ENCODE assay signal across 9 cellular contexts in the genomic region with DNA sequence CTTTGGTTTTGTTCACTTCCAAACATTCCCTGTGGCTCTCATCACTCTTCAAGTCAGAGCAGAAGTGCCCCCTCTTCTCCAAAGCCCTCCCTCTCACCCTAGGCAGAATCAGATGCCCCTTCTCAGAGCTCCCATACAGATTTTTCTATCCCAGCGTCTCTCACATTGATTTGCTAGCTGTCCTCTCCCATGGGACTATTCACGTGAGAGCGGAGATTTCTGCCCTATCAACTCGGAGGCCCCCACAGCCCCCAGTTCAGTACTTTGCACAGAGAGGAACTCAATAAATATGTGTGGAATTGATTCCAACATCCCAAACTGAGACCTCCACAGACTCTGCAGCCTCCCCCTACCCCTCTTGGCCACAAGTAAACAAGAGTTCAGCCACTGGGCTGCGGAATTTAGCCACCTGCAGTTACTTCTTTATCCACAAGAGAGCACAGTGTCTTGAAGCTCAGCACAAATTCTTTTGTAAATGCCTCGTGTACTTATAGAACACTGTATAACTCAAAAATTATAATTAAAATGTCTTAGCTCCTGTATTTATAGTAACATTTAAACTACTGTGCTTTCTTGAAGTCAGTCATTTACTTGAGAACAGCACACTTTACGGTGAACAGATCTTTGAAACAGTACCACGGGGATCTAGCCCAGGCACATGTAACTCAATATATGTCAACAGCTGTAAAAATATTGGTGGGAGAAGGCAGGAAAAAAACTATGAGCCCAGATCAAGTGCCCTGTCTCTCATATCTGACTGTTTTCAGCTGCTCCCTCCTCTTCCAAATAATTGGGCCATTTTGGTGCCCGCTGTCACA.
DNase-seq lines count a peak whose midpoint lies in the region; ATAC-seq and TF ChIP-seq lines count a peak whose summit lies in the region.
"Had no signal": no experiment of that assay in that cellular context is flagged by ENCODE, and none has a peak within 500 bp of the region (broad histone marks: within the 10 kb centered on the region; RNA-seq: fewer than 3 reads in every experiment).

No MANE protein-coding gene starts in this region.

- no peaks in the 10 kb centered on the region for H3K79me2 ChIP-seq in mesendoderm (ENCODE audit: control insufficient read depth, insufficient read depth, low read length)

- H3K9me3 Mint-ChIP-seq in Calu3 (ENCODE audit: low read depth, unreplicated experiment), result no peaks in the 10 kb centered on the region

- peak overlapping the region; percentile 41 for H3K4me2 ChIP-seq in mesendoderm (ENCODE audit: low read length)

- H3K27ac Mint-ChIP-seq in Calu3 (ENCODE audit: unreplicated experiment), result no peak overlapping the region

- intact Hi-C loops in Calu3 (cut with micrococcal nuclease; ENCODE audit: unreplicated experiment), result loop anchor here (1.0 kb wide), 1 partner anchor 366 kb away; no protein-coding TSS in a partner anchor

- H2BK5ac ChIP-seq in mesendoderm (ENCODE audit: low read length), result no peak overlapping the region

- peaks cover 16% of the 10 kb centered on the region for H3K27me3 Mint-ChIP-seq in Calu3 (ENCODE audit: unreplicated experiment)

- H3K4me3 ChIP-seq in astrocyte of the cerebellum (ENCODE audit: low read depth, low read length), result no peak overlapping the region
- no peak overlapping the region for H3K4me3 ChIP-seq in mesendoderm (ENCODE audit: low read length)

- no TSS peak for BruUV-seq in Calu3 (replicated peaks; lab: Mats Ljungman, UMichigan)

- H2BK120ac ChIP-seq in mesendoderm (ENCODE audit: low read depth, low read length), result no peak overlapping the region

- peak overlapping the region; percentile 65 for H3K56ac ChIP-seq in mesendoderm (ENCODE audit: low read length)

- WGBS in mesendoderm (ENCODE audit: extremely low coverage, insufficient coverage, low lambda C conversion rate), result no CpG with 5 or more reads among the region's 9 CpGs

- DNase-seq in Calu3, result no peak
- peak; percentile 10 for DNase-seq in MV-4-11 (lab: John Stamatoyannopoulos, UW)
- peak; percentile 40 for DNase-seq in astrocyte of the cerebellum (ENCODE audit: low read depth)
- peak; percentile 79 for DNase-seq in mesendoderm
- DNase-seq in activated CD4-positive, CD25-positive, alpha-beta regulatory T cell treated with anti-CD3 and anti-CD28 coated beads, Interleukin-2, amount 50 U/mL, for 72 hours, result no peak
- DNase-seq in activated CD4-positive, alpha-beta T cell treated with anti-CD3 and anti-CD28 coated beads, Interleukin-2, amount 50 U/mL, for 1 hour, result no peak

- in situ Hi-C loops in astrocyte of the cerebellum (cut with HindIII; ENCODE audit: low sequenced_read_pairs), result no loop called here

- TF ChIP-seq CTCF in Calu3 (IDR thresholded peaks at IDR 0.05; ENCODE audit: unreplicated experiment), result peak; percentile 30
- TF ChIP-seq CTCF in astrocyte of the cerebellum (IDR thresholded peaks at IDR 0.05; ENCODE audit: low read depth, low read length, missing control alignments), result peak; percentile 83

- no peak overlapping the region for H3K4ac ChIP-seq in mesendoderm (ENCODE audit: low read depth, low read length)

- no peaks in the 10 kb centered on the region for H3K36me3 ChIP-seq in mesendoderm (ENCODE audit: control insufficient read depth, insufficient read depth, low read length)

- H2BK15ac ChIP-seq in mesendoderm (replicated peaks; ENCODE audit: low read depth), result no peak overlapping the region

- H3K27ac ChIP-seq in mesendoderm (ENCODE audit: low read depth, low read length), result peak overlapping the region; percentile 74
- H3K27ac ChIP-seq: HL-60 had no signal

- no peak overlapping the region for H3K4me3 Mint-ChIP-seq in Calu3 (ENCODE audit: low read depth, unreplicated experiment)

- H3K9ac ChIP-seq in mesendoderm (ENCODE audit: low read length), result peak overlapping the region; percentile 50

- H4K8ac ChIP-seq in mesendoderm (ENCODE audit: low read depth, low read length), result no peak overlapping the region

- no peaks in the 10 kb centered on the region for H3K27me3 ChIP-seq in mesendoderm (ENCODE audit: insufficient read depth, low read length, poor library complexity)

- H3K23ac ChIP-seq in mesendoderm (ENCODE audit: low read length), result no peak overlapping the region

- peaks cover 28% of the 10 kb centered on the region for H3K4me1 ChIP-seq in mesendoderm (ENCODE audit: control insufficient read depth, low read depth, low read length)

- peak overlapping the region; percentile 24 for H3K18ac ChIP-seq in mesendoderm (ENCODE audit: low read length)

- no peak overlapping the region for H4K5ac ChIP-seq in mesendoderm (ENCODE audit: low read length)

- H3K36me3 Mint-ChIP-seq in Calu3 (ENCODE audit: insufficient read depth, unreplicated experiment), result no peaks in the 10 kb centered on the region

- H2AK5ac ChIP-seq in mesendoderm (ENCODE audit: low read length), result no peak overlapping the region

- no peak for ATAC-seq in GM19035 (IDR thresholded peaks at IDR 0.05; ENCODE audit: unreplicated experiment)
- ATAC-seq in esophagus mucosa, result no peak

- H3K4me1 Mint-ChIP-seq in Calu3 (ENCODE audit: low read depth, unreplicated experiment), result no peaks in the 10 kb centered on the region

- peaks cover 1% of the 10 kb centered on the region for H3K79me1 ChIP-seq in mesendoderm (ENCODE audit: low read length)

- CTCF ChIA-PET in Calu3 (lab: Charles Lee), result interaction anchor here (0.8 to 1.0 kb wide), 2 partner anchors 148 to 365 kb away, joined by 3 to 5 read pairs; no protein-coding TSS in a partner anchor

Comparison
In these comparisons a context has a peak if more than half of its experiments do, and no peak if none do; other contexts are left out.
1. DNase-seq: peak in MV-4-11 (single experiment), astrocyte of the cerebellum (single experiment) and mesendoderm (single experiment); none in Calu3 (single experiment), activated CD4-positive, CD25-positive, alpha-beta regulatory T cell treated with anti-CD3 and anti-CD28 coated beads, Interleukin-2, amount 50 U/mL, for 72 hours (single experiment) and activated CD4-positive, alpha-beta T cell treated with anti-CD3 and anti-CD28 coated beads, Interleukin-2, amount 50 U/mL, for 1 hour (single experiment).